In the genomic region with DNA sequence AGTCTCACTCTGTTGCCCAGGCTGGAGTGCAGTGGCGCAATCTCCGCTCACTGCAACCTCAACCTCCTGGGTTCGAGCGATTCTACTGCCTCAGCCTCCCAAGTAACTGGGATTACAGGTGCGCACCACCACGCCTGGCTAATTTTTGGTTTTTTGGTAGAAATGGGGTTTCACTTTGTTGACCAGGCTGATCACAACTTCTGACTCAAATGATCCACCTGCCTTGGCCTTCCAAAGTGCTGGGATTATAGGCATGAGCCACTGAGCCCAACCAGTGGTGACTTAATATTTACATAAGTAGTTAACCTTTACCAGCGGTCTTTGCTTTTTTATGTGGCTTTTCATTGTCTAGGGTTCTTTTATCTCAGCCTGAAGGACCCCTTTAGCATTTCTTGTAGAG, we compare ENCODE assay signal across 2 cellular contexts.
A peak's percentile ranks its signal among the peaks of the same experiment; 100 is the strongest.
TF ChIP-seq lines count a peak whose summit lies in the region.
"Not testable (repeated sequence)": the region's sequence is repeated elsewhere in the genome, so short reads cannot be mapped to it uniquely, and the experiment has no call there.

No MANE protein-coding gene starts in this region.

TF ChIP-seq in HEK293, 187 proteins besides CTCF, POLR2A, EP300 and RAD21:
- TF ChIP-seq, protein P1, sequence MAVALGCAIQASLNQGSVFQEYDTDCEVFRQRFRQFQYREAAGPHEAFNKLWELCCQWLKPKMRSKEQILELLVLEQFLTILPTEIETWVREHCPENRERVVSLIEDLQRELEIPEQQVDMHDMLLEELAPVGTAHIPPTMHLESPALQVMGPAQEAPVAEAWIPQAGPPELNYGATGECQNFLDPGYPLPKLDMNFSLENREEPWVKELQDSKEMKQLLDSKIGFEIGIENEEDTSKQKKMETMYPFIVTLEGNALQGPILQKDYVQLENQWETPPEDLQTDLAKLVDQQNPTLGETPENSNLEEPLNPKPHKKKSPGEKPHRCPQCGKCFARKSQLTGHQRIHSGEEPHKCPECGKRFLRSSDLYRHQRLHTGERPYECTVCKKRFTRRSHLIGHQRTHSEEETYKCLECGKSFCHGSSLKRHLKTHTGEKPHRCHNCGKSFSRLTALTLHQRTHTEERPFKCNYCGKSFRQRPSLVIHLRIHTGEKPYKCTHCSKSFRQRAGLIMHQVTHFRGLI (tag by site-specific recombination; IDR thresholded peaks at IDR 0.05): peak; percentile 35; the same call in 1 of the 2 replicates

TF ChIP-seq in HepG2, 621 proteins besides CTCF, POLR2A, EP300 and RAD21 (continues in another document):
- TF ChIP-seq FOSL2 (CRISPR knock-in tag; IDR thresholded peaks at IDR 0.05) (peak; percentile 40), SOX6 (CRISPR knock-in tag; IDR thresholded peaks at IDR 0.05) (peak; percentile 94), ZNF121 (CRISPR knock-in tag; IDR thresholded peaks at IDR 0.05) (peak; percentile 97), LCORL (CRISPR knock-in tag; IDR thresholded peaks at IDR 0.05) (peak; percentile 68; the same call in 1 of the 2 replicates), ZNF331 (CRISPR knock-in tag; IDR thresholded peaks at IDR 0.05) (0 out of 2 replicates have a peak, but pooled peaks have one; percentile 56), ZBTB38 (CRISPR knock-in tag; IDR thresholded peaks at IDR 0.05) (peak; percentile 49; the same call in 1 of the 2 replicates), CREB1 (CRISPR knock-in tag; IDR thresholded peaks at IDR 0.05) (0 out of 2 replicates have a peak, but pooled peaks have one; percentile 17), MIXL1 (CRISPR knock-in tag; IDR thresholded peaks at IDR 0.05) (peak; percentile 60; the same call in 1 of the 2 replicates), ZNF460 (CRISPR knock-in tag; IDR thresholded peaks at IDR 0.05; ENCODE audit: borderline replicate concordance) (peak; percentile 97), PHF21A (CRISPR knock-in tag; IDR thresholded peaks at IDR 0.05) (0 out of 2 replicates have a peak, but pooled peaks have one; percentile 50), HDAC2 (CRISPR knock-in tag; IDR thresholded peaks at IDR 0.05) (peak; percentile 48), GATAD2A (CRISPR knock-in tag; IDR thresholded peaks at IDR 0.05) (peak; percentile 68), TCF7 (IDR thresholded peaks at IDR 0.05; ENCODE audit: low read depth) (peak; percentile 52; the same call in 1 of the 2 replicates), POGZ (CRISPR knock-in tag; IDR thresholded peaks at IDR 0.05) (peak; percentile 52; the same call in 1 of the 2 replicates), ZNF644 (CRISPR knock-in tag; IDR thresholded peaks at IDR 0.05; ENCODE audit: low read depth) (0 out of 2 replicates have a peak, but pooled peaks have one; percentile 63), ZNF816 (CRISPR knock-in tag; IDR thresholded peaks at IDR 0.05; ENCODE audit: borderline replicate concordance) (0 out of 2 replicates have a peak, but pooled peaks have one; percentile 20), FOXO1 (CRISPR knock-in tag; IDR thresholded peaks at IDR 0.05) (peak; percentile 16; the same call in 1 of the 2 replicates), HDAC1 (CRISPR knock-in tag; IDR thresholded peaks at IDR 0.05) (peak; percentile 33; the same call in 1 of the 2 replicates), SSRP1 (CRISPR knock-in tag; IDR thresholded peaks at IDR 0.05) (peak; percentile 50; the same call in 1 of the 2 replicates), NR2F6 (IDR thresholded peaks at IDR 0.05) (peak; percentile 51; the same call in 1 of the 2 replicates), NR2F6 (CRISPR knock-in tag; IDR thresholded peaks at IDR 0.05) (peak; percentile 22; the same call in 1 of the 2 replicates)
- TF ChIP-seq, protein P2, sequence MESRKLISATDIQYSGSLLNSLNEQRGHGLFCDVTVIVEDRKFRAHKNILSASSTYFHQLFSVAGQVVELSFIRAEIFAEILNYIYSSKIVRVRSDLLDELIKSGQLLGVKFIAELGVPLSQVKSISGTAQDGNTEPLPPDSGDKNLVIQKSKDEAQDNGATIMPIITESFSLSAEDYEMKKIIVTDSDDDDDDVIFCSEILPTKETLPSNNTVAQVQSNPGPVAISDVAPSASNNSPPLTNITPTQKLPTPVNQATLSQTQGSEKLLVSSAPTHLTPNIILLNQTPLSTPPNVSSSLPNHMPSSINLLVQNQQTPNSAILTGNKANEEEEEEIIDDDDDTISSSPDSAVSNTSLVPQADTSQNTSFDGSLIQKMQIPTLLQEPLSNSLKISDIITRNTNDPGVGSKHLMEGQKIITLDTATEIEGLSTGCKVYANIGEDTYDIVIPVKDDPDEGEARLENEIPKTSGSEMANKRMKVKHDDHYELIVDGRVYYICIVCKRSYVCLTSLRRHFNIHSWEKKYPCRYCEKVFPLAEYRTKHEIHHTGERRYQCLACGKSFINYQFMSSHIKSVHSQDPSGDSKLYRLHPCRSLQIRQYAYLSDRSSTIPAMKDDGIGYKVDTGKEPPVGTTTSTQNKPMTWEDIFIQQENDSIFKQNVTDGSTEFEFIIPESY (CRISPR knock-in tag; IDR thresholded peaks at IDR 0.05): peak; percentile 74
- not testable (repeated sequence) for TF ChIP-seq SOX6, LCORL, CREB1 (IDR thresholded peaks at IDR 0.05)
- TF ChIP-seq, protein P3, sequence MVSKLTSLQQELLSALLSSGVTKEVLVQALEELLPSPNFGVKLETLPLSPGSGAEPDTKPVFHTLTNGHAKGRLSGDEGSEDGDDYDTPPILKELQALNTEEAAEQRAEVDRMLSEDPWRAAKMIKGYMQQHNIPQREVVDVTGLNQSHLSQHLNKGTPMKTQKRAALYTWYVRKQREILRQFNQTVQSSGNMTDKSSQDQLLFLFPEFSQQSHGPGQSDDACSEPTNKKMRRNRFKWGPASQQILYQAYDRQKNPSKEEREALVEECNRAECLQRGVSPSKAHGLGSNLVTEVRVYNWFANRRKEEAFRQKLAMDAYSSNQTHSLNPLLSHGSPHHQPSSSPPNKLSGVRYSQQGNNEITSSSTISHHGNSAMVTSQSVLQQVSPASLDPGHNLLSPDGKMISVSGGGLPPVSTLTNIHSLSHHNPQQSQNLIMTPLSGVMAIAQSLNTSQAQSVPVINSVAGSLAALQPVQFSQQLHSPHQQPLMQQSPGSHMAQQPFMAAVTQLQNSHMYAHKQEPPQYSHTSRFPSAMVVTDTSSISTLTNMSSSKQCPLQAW (CRISPR knock-in tag; IDR thresholded peaks at IDR 0.05): 0 out of 2 replicates have a peak, but pooled peaks have one; percentile 51
- TF ChIP-seq, protein P4, sequence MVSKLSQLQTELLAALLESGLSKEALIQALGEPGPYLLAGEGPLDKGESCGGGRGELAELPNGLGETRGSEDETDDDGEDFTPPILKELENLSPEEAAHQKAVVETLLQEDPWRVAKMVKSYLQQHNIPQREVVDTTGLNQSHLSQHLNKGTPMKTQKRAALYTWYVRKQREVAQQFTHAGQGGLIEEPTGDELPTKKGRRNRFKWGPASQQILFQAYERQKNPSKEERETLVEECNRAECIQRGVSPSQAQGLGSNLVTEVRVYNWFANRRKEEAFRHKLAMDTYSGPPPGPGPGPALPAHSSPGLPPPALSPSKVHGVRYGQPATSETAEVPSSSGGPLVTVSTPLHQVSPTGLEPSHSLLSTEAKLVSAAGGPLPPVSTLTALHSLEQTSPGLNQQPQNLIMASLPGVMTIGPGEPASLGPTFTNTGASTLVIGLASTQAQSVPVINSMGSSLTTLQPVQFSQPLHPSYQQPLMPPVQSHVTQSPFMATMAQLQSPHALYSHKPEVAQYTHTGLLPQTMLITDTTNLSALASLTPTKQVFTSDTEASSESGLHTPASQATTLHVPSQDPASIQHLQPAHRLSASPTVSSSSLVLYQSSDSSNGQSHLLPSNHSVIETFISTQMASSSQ (IDR thresholded peaks at IDR 0.05; ENCODE audit: low read depth): peak; percentile 65
- TF ChIP-seq, protein P4 (CRISPR knock-in tag; IDR thresholded peaks at IDR 0.05; ENCODE audit: borderline replicate concordance): peak; percentile 62; the same call in 1 of the 2 replicates
- TF ChIP-seq, protein P5, sequence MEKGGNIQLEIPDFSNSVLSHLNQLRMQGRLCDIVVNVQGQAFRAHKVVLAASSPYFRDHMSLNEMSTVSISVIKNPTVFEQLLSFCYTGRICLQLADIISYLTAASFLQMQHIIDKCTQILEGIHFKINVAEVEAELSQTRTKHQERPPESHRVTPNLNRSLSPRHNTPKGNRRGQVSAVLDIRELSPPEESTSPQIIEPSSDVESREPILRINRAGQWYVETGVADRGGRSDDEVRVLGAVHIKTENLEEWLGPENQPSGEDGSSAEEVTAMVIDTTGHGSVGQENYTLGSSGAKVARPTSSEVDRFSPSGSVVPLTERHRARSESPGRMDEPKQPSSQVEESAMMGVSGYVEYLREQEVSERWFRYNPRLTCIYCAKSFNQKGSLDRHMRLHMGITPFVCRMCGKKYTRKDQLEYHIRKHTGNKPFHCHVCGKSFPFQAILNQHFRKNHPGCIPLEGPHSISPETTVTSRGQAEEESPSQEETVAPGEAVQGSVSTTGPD (CRISPR knock-in tag; IDR thresholded peaks at IDR 0.05): peak; percentile 60; the same call in 1 of the 2 replicates
- TF ChIP-seq, protein P6, sequence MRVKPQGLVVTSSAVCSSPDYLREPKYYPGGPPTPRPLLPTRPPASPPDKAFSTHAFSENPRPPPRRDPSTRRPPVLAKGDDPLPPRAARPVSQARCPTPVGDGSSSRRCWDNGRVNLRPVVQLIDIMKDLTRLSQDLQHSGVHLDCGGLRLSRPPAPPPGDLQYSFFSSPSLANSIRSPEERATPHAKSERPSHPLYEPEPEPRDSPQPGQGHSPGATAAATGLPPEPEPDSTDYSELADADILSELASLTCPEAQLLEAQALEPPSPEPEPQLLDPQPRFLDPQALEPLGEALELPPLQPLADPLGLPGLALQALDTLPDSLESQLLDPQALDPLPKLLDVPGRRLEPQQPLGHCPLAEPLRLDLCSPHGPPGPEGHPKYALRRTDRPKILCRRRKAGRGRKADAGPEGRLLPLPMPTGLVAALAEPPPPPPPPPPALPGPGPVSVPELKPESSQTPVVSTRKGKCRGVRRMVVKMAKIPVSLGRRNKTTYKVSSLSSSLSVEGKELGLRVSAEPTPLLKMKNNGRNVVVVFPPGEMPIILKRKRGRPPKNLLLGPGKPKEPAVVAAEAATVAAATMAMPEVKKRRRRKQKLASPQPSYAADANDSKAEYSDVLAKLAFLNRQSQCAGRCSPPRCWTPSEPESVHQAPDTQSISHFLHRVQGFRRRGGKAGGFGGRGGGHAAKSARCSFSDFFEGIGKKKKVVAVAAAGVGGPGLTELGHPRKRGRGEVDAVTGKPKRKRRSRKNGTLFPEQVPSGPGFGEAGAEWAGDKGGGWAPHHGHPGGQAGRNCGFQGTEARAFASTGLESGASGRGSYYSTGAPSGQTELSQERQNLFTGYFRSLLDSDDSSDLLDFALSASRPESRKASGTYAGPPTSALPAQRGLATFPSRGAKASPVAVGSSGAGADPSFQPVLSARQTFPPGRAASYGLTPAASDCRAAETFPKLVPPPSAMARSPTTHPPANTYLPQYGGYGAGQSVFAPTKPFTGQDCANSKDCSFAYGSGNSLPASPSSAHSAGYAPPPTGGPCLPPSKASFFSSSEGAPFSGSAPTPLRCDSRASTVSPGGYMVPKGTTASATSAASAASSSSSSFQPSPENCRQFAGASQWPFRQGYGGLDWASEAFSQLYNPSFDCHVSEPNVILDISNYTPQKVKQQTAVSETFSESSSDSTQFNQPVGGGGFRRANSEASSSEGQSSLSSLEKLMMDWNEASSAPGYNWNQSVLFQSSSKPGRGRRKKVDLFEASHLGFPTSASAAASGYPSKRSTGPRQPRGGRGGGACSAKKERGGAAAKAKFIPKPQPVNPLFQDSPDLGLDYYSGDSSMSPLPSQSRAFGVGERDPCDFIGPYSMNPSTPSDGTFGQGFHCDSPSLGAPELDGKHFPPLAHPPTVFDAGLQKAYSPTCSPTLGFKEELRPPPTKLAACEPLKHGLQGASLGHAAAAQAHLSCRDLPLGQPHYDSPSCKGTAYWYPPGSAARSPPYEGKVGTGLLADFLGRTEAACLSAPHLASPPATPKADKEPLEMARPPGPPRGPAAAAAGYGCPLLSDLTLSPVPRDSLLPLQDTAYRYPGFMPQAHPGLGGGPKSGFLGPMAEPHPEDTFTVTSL (CRISPR knock-in tag; IDR thresholded peaks at IDR 0.05; ENCODE audit: borderline replicate concordance): peak; percentile 63; the same call in 1 of the 2 replicates
- TF ChIP-seq, protein P7, sequence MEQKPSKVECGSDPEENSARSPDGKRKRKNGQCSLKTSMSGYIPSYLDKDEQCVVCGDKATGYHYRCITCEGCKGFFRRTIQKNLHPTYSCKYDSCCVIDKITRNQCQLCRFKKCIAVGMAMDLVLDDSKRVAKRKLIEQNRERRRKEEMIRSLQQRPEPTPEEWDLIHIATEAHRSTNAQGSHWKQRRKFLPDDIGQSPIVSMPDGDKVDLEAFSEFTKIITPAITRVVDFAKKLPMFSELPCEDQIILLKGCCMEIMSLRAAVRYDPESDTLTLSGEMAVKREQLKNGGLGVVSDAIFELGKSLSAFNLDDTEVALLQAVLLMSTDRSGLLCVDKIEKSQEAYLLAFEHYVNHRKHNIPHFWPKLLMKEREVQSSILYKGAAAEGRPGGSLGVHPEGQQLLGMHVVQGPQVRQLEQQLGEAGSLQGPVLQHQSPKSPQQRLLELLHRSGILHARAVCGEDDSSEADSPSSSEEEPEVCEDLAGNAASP (CRISPR knock-in tag; IDR thresholded peaks at IDR 0.05; ENCODE audit: borderline replicate concordance): 0 out of 2 replicates have a peak, but pooled peaks have one; percentile 24
- TF ChIP-seq, protein P8, sequence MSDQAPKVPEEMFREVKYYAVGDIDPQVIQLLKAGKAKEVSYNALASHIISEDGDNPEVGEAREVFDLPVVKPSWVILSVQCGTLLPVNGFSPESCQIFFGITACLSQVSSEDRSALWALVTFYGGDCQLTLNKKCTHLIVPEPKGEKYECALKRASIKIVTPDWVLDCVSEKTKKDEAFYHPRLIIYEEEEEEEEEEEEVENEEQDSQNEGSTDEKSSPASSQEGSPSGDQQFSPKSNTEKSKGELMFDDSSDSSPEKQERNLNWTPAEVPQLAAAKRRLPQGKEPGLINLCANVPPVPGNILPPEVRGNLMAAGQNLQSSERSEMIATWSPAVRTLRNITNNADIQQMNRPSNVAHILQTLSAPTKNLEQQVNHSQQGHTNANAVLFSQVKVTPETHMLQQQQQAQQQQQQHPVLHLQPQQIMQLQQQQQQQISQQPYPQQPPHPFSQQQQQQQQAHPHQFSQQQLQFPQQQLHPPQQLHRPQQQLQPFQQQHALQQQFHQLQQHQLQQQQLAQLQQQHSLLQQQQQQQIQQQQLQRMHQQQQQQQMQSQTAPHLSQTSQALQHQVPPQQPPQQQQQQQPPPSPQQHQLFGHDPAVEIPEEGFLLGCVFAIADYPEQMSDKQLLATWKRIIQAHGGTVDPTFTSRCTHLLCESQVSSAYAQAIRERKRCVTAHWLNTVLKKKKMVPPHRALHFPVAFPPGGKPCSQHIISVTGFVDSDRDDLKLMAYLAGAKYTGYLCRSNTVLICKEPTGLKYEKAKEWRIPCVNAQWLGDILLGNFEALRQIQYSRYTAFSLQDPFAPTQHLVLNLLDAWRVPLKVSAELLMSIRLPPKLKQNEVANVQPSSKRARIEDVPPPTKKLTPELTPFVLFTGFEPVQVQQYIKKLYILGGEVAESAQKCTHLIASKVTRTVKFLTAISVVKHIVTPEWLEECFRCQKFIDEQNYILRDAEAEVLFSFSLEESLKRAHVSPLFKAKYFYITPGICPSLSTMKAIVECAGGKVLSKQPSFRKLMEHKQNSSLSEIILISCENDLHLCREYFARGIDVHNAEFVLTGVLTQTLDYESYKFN (CRISPR knock-in tag; conservative IDR thresholded peaks at IDR 0.05): peak; percentile 51
